8 cellular contexts compared by ENCODE assay signal in genomic region chrX:101097546-101098453, GRCh38. TPM values are rescaled to one million over a fixed set of nuclear protein-coding genes. Genes with fewer than 3 reads are reported as not detected.
A peak's percentile ranks its signal among the peaks of the same experiment; 100 is the strongest.
DNase-seq lines count a peak whose midpoint lies in the region; ATAC-seq and TF ChIP-seq lines count a peak whose summit lies in the region.

Gene CENPI (plus strand): TSS chrX:101098204. CDS start chrX:101101071, 2,867 bp downstream.

- H4K20me1 ChIP-seq in GM23338 (replicated peaks; ENCODE audit: insufficient read depth): no peaks in the 10 kb centered on the region

- peak within 1 kb of the TSS; percentile 91 for H3K4me3 Mint-ChIP-seq in GM23338

- peaks cover 9% of the 10 kb centered on the region; the same call in 1 of the 3 replicates for H3K4me1 Mint-ChIP-seq in GM23338

- no peaks in the 10 kb centered on the region; the same call in 1 of the 2 replicates for H3K4me1 ChIP-seq in GM23338 (ENCODE audit: insufficient read depth)
- H3K4me1 ChIP-seq in esophagus squamous epithelium: peaks cover 0 to 7% (median 0%) of the 10 kb centered on the region in 3 donors
- peaks cover 0 to 5% of the 10 kb centered on the region in 2 donors for H3K4me1 ChIP-seq in muscle layer of duodenum (ENCODE audit: control insufficient read depth in 1 of 2, insufficient read depth in 2 of 2, low read length in 2 of 2)

- H3K4me3 ChIP-seq in GM23338 (peak within 1 kb of the TSS; percentile 71), esophagus squamous epithelium (peak within 1 kb of the TSS; percentile 32 to 66 (median 46)), muscle layer of duodenum (ENCODE audit: low read depth in 1 of 2, low read length in 2 of 2) (peak within 1 kb of the TSS; percentile 63 to 74)

- H3K9me3 ChIP-seq in esophagus squamous epithelium (no peaks in the 10 kb centered on the region), muscle layer of duodenum (ENCODE audit: control insufficient read depth in 1 of 2, low read length in 2 of 2) (no peaks in the 10 kb centered on the region)

- H3K27me3 ChIP-seq in GM23338 (ENCODE audit: insufficient read depth) (no peaks in the 10 kb centered on the region), esophagus squamous epithelium (no peaks in the 10 kb centered on the region), muscle layer of duodenum (ENCODE audit: low read depth, low read length) (no peaks in the 10 kb centered on the region)

- peak in 1 of 4 donors; percentile 43 for TF ChIP-seq POLR2A in esophagus squamous epithelium (IDR thresholded peaks at IDR 0.05)

- H3K79me2 ChIP-seq in GM23338 (replicated peaks; ENCODE audit: insufficient read depth): peaks cover 20% of the 10 kb centered on the region

- H3K27ac Mint-ChIP-seq in GM23338: peak within 1 kb of the TSS; percentile 95

- peak; percentile 95 for DNase-seq in Daoy (ENCODE audit: low read depth)
- peak; percentile 93 for DNase-seq in GM23338 (ENCODE audit: low spot score)
- peak; percentile 73 to 82 for DNase-seq in Kasumi-1 (lab: John Stamatoyannopoulos, UW)
- DNase-seq in RKO (ENCODE audit: low spot score): peak; percentile 91
- DNase-seq in activated T-helper 1 cell treated with Interleukin-2 at 50 U/mL for 16 hours (ENCODE audit: low read depth): peak; percentile 90
- DNase-seq in esophagus squamous epithelium (lab: John Stamatoyannopoulos, UW): peak; percentile 71
- DNase-seq in stimulated activated CD8-positive, alpha-beta memory T cell treated with anti-CD3 and anti-CD28 coated beads, Interleukin-7, amount 100 ng/mL, for 24 hours (ENCODE audit: low read depth): peak; percentile 74

- no peaks in the 10 kb centered on the region for H3K36me3 ChIP-seq in GM23338 (ENCODE audit: insufficient read depth)
- no peaks in the 10 kb centered on the region for H3K36me3 ChIP-seq in esophagus squamous epithelium
- no peaks in the 10 kb centered on the region for H3K36me3 ChIP-seq in muscle layer of duodenum (ENCODE audit: control insufficient read depth in 1 of 2, insufficient read depth in 2 of 2, low read length in 2 of 2)

- no peaks in the 10 kb centered on the region for H3F3A ChIP-seq in GM23338 (replicated peaks; ENCODE audit: low read depth)

- H2AFZ ChIP-seq in GM23338: peak within 1 kb of the TSS; percentile 23; the same call in 1 of the 2 replicates

- H3K27ac ChIP-seq in GM23338 (ENCODE audit: low read depth) (no peak within 1 kb of the TSS), esophagus squamous epithelium (peak within 1 kb of the TSS; percentile 64 to 87 (median 79)), muscle layer of duodenum (ENCODE audit: low read length) (peak within 1 kb of the TSS; percentile 77)

- no peak for TF ChIP-seq CTCF in GM23338 (conservative IDR thresholded peaks at IDR 0.05; ENCODE audit: low read depth in 2 of 2)
- TF ChIP-seq CTCF in esophagus squamous epithelium (IDR thresholded peaks at IDR 0.05): no peak

- intact Hi-C loops in esophagus squamous epithelium (cut with DNase I): no loop called here

- H3K9me3 Mint-ChIP-seq in GM23338: no peaks in the 10 kb centered on the region

- peak within 1 kb of the TSS; percentile 81 for H3K4me2 ChIP-seq in GM23338

- peak; percentile 99 for ATAC-seq in GM23338

- no peaks in the 10 kb centered on the region for H3K9me2 ChIP-seq in GM23338 (ENCODE audit: insufficient read depth)

- H3K27me3 Mint-ChIP-seq in GM23338 (ENCODE audit: insufficient read depth, low read depth, poor library complexity): peaks cover 2% of the 10 kb centered on the region

- peaks cover 15% of the 10 kb centered on the region for H3K36me3 Mint-ChIP-seq in GM23338 (ENCODE audit: low read depth)

- 1 to 48% methylated on average over 16 to 40 of the region's 48 CpGs for WGBS in esophagus squamous epithelium, 2 donors

TF ChIP-seq in GM23338, 12 proteins besides CTCF, POLR2A, EP300 and RAD21:
- TF ChIP-seq POLR2AphosphoS5 (IDR thresholded peaks at IDR 0.05; ENCODE audit: low read depth) (peak; percentile 72), REST (IDR thresholded peaks at IDR 0.05; ENCODE audit: unreplicated experiment) (no peak), ETS1 (IDR thresholded peaks at IDR 0.05) (no peak), STAT1 (IDR thresholded peaks at IDR 0.05; ENCODE audit: unreplicated experiment) (no peak), ZNF331 (CRISPR knock-in tag; IDR thresholded peaks at IDR 0.05; ENCODE audit: low read depth) (no peak), EZH2 (IDR thresholded peaks at IDR 0.05; ENCODE audit: low read depth, unreplicated experiment) (no peak), CREB1 (CRISPR knock-in tag; IDR thresholded peaks at IDR 0.05; ENCODE audit: low read depth) (peak; percentile 67), EZH2phosphoT487 (IDR thresholded peaks at IDR 0.05; ENCODE audit: unreplicated experiment) (no peak)

RNA-seq across cellular contexts. Expression of gene CENPI, which starts in this region (rescaled TPM):
- total RNA-seq in Daoy (2014; rRNA removed; shearing (Covaris generic)): 33.7 and 43.6 TPM in 2 replicates
- total RNA-seq in GM23338 (2014; rRNA removed; shearing (Covaris generic)): 30.8 and 41.3 TPM in 2 replicates
- 5.2 and 7.2 TPM in 2 replicates for polyA plus RNA-seq in GM23338 (2016; fragmentation: Nextera tagmentation; extraction: Ambion mirVana)
- total RNA-seq in esophagus squamous epithelium: 1 to 10 TPM; 1.9 to 7.0 (median 3.7) TPM
